Comparison of ENCODE assay signal across 33 cellular contexts in the genomic region with DNA sequence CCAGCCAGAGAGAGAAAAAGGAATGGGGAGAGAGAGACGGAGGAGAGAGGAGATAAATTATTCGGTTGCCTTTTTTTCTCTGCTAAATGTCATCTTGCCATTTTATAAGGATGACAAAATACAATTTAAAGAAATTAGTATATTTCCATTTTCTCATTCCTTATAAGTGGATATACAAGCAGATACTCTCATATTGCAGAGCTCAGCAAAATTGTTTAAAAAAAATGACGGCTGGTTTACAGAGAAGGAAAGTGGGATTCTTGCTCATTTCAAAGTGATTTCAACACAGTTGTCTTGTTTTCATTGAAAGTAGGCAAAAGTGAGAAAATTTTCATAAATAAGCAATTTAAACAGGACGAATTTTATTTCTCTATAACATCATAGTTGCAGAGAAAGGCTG.
"Had no signal": no experiment of that assay in that cellular context is flagged by ENCODE, and none has a peak within 500 bp of the region (broad histone marks: within the 10 kb centered on the region; RNA-seq: fewer than 3 reads in every experiment).

No MANE protein-coding gene starts in this region.

- H3K4me3 ChIP-seq: adrenal gland, body of pancreas, breast epithelium had no signal

- H3K36me3 ChIP-seq: adrenal gland, brain microvascular endothelial cell, breast epithelium had no signal

- H3K9me3 ChIP-seq: body of pancreas, breast epithelium had no signal

- H3K4me1 ChIP-seq: adrenal gland, body of pancreas, breast epithelium had no signal

- FAIRE-seq: astrocyte, TTC549 had no signal

- ATAC-seq: activated CD8-positive, alpha-beta T cell treated with anti-CD3 and anti-CD28 coated beads for 36 hours; activated naive CD4-positive, alpha-beta T cell treated with anti-CD3 and anti-CD28 coated beads, Interleukin-2, amount 50 U/mL, for 72 hours; activated T-cell treated with anti-CD3 and anti-CD28 coated beads, Interleukin-2, amount 50 U/mL, for 4 hours; activated T-cell treated with anti-CD3 and anti-CD28 coated beads, Interleukin-2, amount 50 U/mL, for 72 hours; activated T-helper 17 cell treated with anti-CD3 and anti-CD28 coated beads, Interleukin-2, amount 50 U/mL, for 72 hours; body of pancreas had no signal

- H3K27me3 ChIP-seq: adrenal gland, body of pancreas, brain microvascular endothelial cell, breast epithelium had no signal

- DNase-seq: activated B cell treated with CpG ODN at 0.5 μM for 24 hours; activated CD4-positive, alpha-beta memory T cell treated with anti-CD3 and anti-CD28 coated beads for 36 hours; activated CD4-positive, alpha-beta T cell treated with anti-CD3 and anti-CD28 coated beads for 4 hours; activated CD4-positive, alpha-beta T cell treated with anti-CD3 and anti-CD28 coated beads, Interleukin-2, amount 10 ng/mL, durations not matched to agents 24 days and 14 days; activated CD4-positive, alpha-beta T cell treated with anti-CD3 and anti-CD28 coated beads, Interleukin-2, amount 50 U/mL, for 1 hour; activated CD4-positive, alpha-beta T cell treated with anti-CD3 and anti-CD28 coated beads, Interleukin-2, amount 50 U/mL, for 4 hours; activated CD4-positive, CD25-positive, alpha-beta regulatory T cell treated with anti-CD3 and anti-CD28 coated beads, Interleukin-2, amount 50 U/mL, for 72 hours; activated CD8-positive, alpha-beta memory T cell treated with anti-CD3 and anti-CD28 coated beads, Interleukin-2, amount 50 U/mL, for 4 hours; activated CD8-positive, alpha-beta T cell treated with anti-CD3 and anti-CD28 coated beads for 36 hours; activated effector memory CD4-positive, alpha-beta T cell treated with anti-CD3 and anti-CD28 coated beads, Interleukin-2, amount 50 U/mL, for 16 hours; activated gamma-delta T cell treated with Interleukin-2 at 50 U/mL for 16 hours; activated naive CD4-positive, alpha-beta T cell; activated naive CD4-positive, alpha-beta T cell treated with anti-CD3 and anti-CD28 coated beads for 36 hours; activated naive CD4-positive, alpha-beta T cell treated with anti-CD3 and anti-CD28 coated beads, Interleukin-2, amount 50 U/mL, for 16 hours; activated naive CD8-positive, alpha-beta T cell treated with anti-CD3 and anti-CD28 coated beads for 36 hours; activated T-cell treated with anti-CD3 and anti-CD28 coated beads for 4 hours; activated T-cell treated with anti-CD3 and anti-CD28 coated beads, Interleukin-2, amount 50 U/mL, for 1 hour; activated T-cell treated with anti-CD3 and anti-CD28 coated beads, Interleukin-2, amount 50 U/mL, for 4 hours; activated T-cell treated with anti-CD3 and anti-CD28 coated beads, Interleukin-2, amount 50 U/mL, for 72 hours; adrenal gland; amniotic stem cell; aorta; body of pancreas; brain microvascular endothelial cell; central memory CD4-positive, alpha-beta T cell; T-helper 2 cell; T-helper 9 cell had no signal

- H3K27ac ChIP-seq: adrenal gland, body of pancreas, brain microvascular endothelial cell, breast epithelium, VCaP had no signal
